ENCODE assay signal across 15 cellular contexts in genomic region chr2:59217360-59217759, GRCh38.
A peak's percentile ranks its signal among the peaks of the same experiment; 100 is the strongest.
DNase-seq lines count a peak whose midpoint lies in the region; ATAC-seq and TF ChIP-seq lines count a peak whose summit lies in the region.
"Had no signal": no experiment of that assay in that cellular context is flagged by ENCODE, and none has a peak within 500 bp of the region (broad histone marks: within the 10 kb centered on the region; RNA-seq: fewer than 3 reads in every experiment).

No MANE protein-coding gene starts in this region.

- DNase-seq in NCI-H1417 (lab: John Stamatoyannopoulos, UW): peak; percentile 24 to 82 (median 65)
- DNase-seq in NCI-H1417 treated with DMSO at 0.1 percent for 48 hours (lab: John Stamatoyannopoulos, UW): no peak
- DNase-seq in NCI-H187 treated with DMSO at 0.1 percent for 48 hours (lab: John Stamatoyannopoulos, UW): peak; percentile 48
- DNase-seq in NCI-H2227 treated with DMSO at 0.1 percent for 48 hours (lab: John Stamatoyannopoulos, UW): peak; percentile 54
- DNase-seq in HuH-7 (ENCODE audit: low spot score): no peak
- DNase-seq: 8988T; AML-193; CD8-positive, alpha-beta memory T cell; DMS79; HCEC 1CT; HFFc6 had no signal

- no peaks in the 10 kb centered on the region for H3K9me3 ChIP-seq in neural cell (ENCODE audit: low read length)
- H3K9me3 ChIP-seq: BLaER1 had no signal

- TF ChIP-seq CTCF in neural cell (IDR thresholded peaks at IDR 0.05; ENCODE audit: poor library complexity, severe bottlenecking): no peak

- no peaks in the 10 kb centered on the region for H3K36me3 ChIP-seq in neural cell (ENCODE audit: insufficient read depth, low read length)
- H3K36me3 ChIP-seq: BLaER1 had no signal

- H3K4me3 ChIP-seq in neural cell (ENCODE audit: low read length): peak overlapping the region; percentile 47
- H3K4me3 ChIP-seq: BLaER1, GM12878 had no signal

- H3K4me2 ChIP-seq in neural cell (ENCODE audit: low read length): peak overlapping the region; percentile 32
- H3K4me2 ChIP-seq: BLaER1 had no signal

- no peaks in the 10 kb centered on the region for H3F3A ChIP-seq in neural cell (ENCODE audit: insufficient read depth, low read length, poor library complexity, severe bottlenecking)

- TF ChIP-seq EP300 in neural cell (conservative IDR thresholded peaks at IDR 0.05; ENCODE audit: poor library complexity, severe bottlenecking): peak; percentile 98

- H3K79me2 ChIP-seq in neural cell (replicated peaks; ENCODE audit: insufficient read depth, low read length): no peaks in the 10 kb centered on the region

- no peaks in the 10 kb centered on the region for H3K27me3 ChIP-seq in neural cell (ENCODE audit: insufficient read depth, low read depth, low read length)
- H3K27me3 ChIP-seq: BLaER1 had no signal

- peak overlapping the region; percentile 32 for H3K9ac ChIP-seq in neural cell (ENCODE audit: low read length)
- H3K9ac ChIP-seq: BLaER1 had no signal

- peak overlapping the region; percentile 84 for H3K27ac ChIP-seq in neural cell (ENCODE audit: low read length)
- H3K27ac ChIP-seq: BLaER1 had no signal

- no peaks in the 10 kb centered on the region for H4K20me1 ChIP-seq in neural cell (ENCODE audit: insufficient read depth)
- H4K20me1 ChIP-seq: BLaER1 had no signal

- H3K9me2 ChIP-seq in neural cell (ENCODE audit: insufficient read depth, low read length): no peaks in the 10 kb centered on the region

- H2AFZ ChIP-seq in neural cell (ENCODE audit: low read depth, low read length): no peak overlapping the region

- TF ChIP-seq RAD21 in neural cell (conservative IDR thresholded peaks at IDR 0.05): peak; percentile 48

- no peak for ATAC-seq in HG03045 (IDR thresholded peaks at IDR 0.05; ENCODE audit: unreplicated experiment)
- ATAC-seq: GM12878 had no signal

TF ChIP-seq in neural cell, 6 proteins besides CTCF, POLR2A, EP300 and RAD21:
- TF ChIP-seq, protein P1, sequence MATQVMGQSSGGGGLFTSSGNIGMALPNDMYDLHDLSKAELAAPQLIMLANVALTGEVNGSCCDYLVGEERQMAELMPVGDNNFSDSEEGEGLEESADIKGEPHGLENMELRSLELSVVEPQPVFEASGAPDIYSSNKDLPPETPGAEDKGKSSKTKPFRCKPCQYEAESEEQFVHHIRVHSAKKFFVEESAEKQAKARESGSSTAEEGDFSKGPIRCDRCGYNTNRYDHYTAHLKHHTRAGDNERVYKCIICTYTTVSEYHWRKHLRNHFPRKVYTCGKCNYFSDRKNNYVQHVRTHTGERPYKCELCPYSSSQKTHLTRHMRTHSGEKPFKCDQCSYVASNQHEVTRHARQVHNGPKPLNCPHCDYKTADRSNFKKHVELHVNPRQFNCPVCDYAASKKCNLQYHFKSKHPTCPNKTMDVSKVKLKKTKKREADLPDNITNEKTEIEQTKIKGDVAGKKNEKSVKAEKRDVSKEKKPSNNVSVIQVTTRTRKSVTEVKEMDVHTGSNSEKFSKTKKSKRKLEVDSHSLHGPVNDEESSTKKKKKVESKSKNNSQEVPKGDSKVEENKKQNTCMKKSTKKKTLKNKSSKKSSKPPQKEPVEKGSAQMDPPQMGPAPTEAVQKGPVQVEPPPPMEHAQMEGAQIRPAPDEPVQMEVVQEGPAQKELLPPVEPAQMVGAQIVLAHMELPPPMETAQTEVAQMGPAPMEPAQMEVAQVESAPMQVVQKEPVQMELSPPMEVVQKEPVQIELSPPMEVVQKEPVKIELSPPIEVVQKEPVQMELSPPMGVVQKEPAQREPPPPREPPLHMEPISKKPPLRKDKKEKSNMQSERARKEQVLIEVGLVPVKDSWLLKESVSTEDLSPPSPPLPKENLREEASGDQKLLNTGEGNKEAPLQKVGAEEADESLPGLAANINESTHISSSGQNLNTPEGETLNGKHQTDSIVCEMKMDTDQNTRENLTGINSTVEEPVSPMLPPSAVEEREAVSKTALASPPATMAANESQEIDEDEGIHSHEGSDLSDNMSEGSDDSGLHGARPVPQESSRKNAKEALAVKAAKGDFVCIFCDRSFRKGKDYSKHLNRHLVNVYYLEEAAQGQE (IDR thresholded peaks at IDR 0.05; ENCODE audit: borderline replicate concordance): peak; percentile 91
- TF ChIP-seq MXI1 (conservative IDR thresholded peaks at IDR 0.05; ENCODE audit: poor library complexity, severe bottlenecking) (no peak), SMC3 (conservative IDR thresholded peaks at IDR 0.05; ENCODE audit: poor library complexity) (peak; percentile 54), POLR2AphosphoS5 (IDR thresholded peaks at IDR 0.05) (peak; percentile 97), TAF1 (IDR thresholded peaks at IDR 0.05; ENCODE audit: low read depth) (no peak), EZH2 (IDR thresholded peaks at IDR 0.05; ENCODE audit: borderline replicate concordance, insufficient read depth, low read length, poor library complexity, severe bottlenecking) (no peak)

Comparison
In these comparisons a context has a peak if more than half of its experiments do, and no peak if none do; other contexts are left out.
1. DNase-seq: peak in NCI-H1417 (3 of 3), NCI-H187 treated with DMSO at 0.1 percent for 48 hours (single experiment) and NCI-H2227 treated with DMSO at 0.1 percent for 48 hours (single experiment); none in NCI-H1417 treated with DMSO at 0.1 percent for 48 hours (single experiment) and HuH-7 (single experiment).